In genomic region chr19:39038098-39038497, GRCh38 we compare ENCODE assay signal across 8 cellular contexts. TPM values are rescaled to one million over a fixed set of nuclear protein-coding genes. Genes with fewer than 3 reads are reported as not detected.
DNase-seq lines count a peak whose midpoint lies in the region; ATAC-seq, FAIRE-seq and TF ChIP-seq lines count a peak whose summit lies in the region.

No MANE protein-coding gene starts in this region.

- H3K79me2 ChIP-seq in K562 (ENCODE audit: control insufficient read depth, insufficient read depth, low read length), result no peaks in the 10 kb centered on the region

- peaks cover 1% of the 10 kb centered on the region for H3K36me3 Mint-ChIP-seq in activated CD8-positive, alpha-beta memory T cell treated with anti-CD3 and anti-CD28 coated beads, Interleukin-2, amount 10 ng/mL, durations not matched to agents 7 days and 5 days

- no peak overlapping the region for H3K4me3 ChIP-seq in K562
- H3K4me3 ChIP-seq in lung, result no peak overlapping the region
- H3K4me3 ChIP-seq in colonic mucosa, result no peak overlapping the region

- H3K9ac ChIP-seq in K562 (ENCODE audit: insufficient read depth in 1 of 2, low read depth in 2 of 2, low read length in 2 of 2) (no peak overlapping the region), colonic mucosa (ENCODE audit: low read depth in 2 of 2, low read length in 2 of 2) (no peak overlapping the region)

- H3K27me3 Mint-ChIP-seq in activated CD8-positive, alpha-beta memory T cell treated with anti-CD3 and anti-CD28 coated beads, Interleukin-2, amount 10 ng/mL, durations not matched to agents 7 days and 5 days, result peaks cover 34% of the 10 kb centered on the region

- ATAC-seq in K562 (peak; percentile 100), lung (ENCODE audit: insufficient read depth, low FRiP score) (no peak)
- ATAC-seq in activated CD8-positive, alpha-beta memory T cell treated with anti-CD3 and anti-CD28 coated beads, Interleukin-2, amount 10 ng/mL, durations not matched to agents 7 days and 5 days, result no peak

- H4K20me1 ChIP-seq in K562 (replicated peaks; ENCODE audit: control insufficient read depth, insufficient read depth, low read length), result no peaks in the 10 kb centered on the region

- DNase-seq in D341Med (ENCODE audit: low spot score), result peak; percentile 84
- peak; percentile 64 for DNase-seq in HuH-7.5 (ENCODE audit: low spot score)
- DNase-seq in K562 (ENCODE audit: extremely low read depth in 1 of 4, low spot score in 3 of 4), result peak; percentile 76 to 84 (median 78)
- DNase-seq in lung (ENCODE audit: low spot score), result peak; percentile 39
- no peak for DNase-seq in colonic mucosa
- no peak for DNase-seq in activated CD8-positive, alpha-beta memory T cell treated with anti-CD3 and anti-CD28 coated beads, Interleukin-2, amount 10 ng/mL, durations not matched to agents 7 days and 5 days
- DNase-seq in activated effector memory CD4-positive, alpha-beta T cell treated with Interleukin-2 at 50 U/mL for 16 hours, result no peak
- DNase-seq in activated T-cell treated with anti-CD3 and anti-CD28 coated beads, Interleukin-2, amount 50 U/mL, for 48 hours, result no peak

- no TSS peak for BruUV-seq in K562 (replicated peaks; lab: Mats Ljungman, UMichigan)

- TF ChIP-seq CTCF in K562 (IDR thresholded peaks at IDR 0.05 in 2 of 3, conservative IDR thresholded peaks at IDR 0.05 in 1 of 3; ENCODE audit: insufficient read depth in 2 of 3, low read depth in 1 of 3, low read length in 3 of 3), result peak; percentile 61 to 78 (median 70)
- no peak for TF ChIP-seq CTCF in lung (IDR thresholded peaks at IDR 0.05; ENCODE audit: control extremely low read depth, extremely low read depth)
- TF ChIP-seq CTCF in colonic mucosa (IDR thresholded peaks at IDR 0.05), result no peak

- FAIRE-seq in K562 (lab: Jason Lieb, UNC), result peak; percentile 96

- no peaks in the 10 kb centered on the region for H3K4me1 Mint-ChIP-seq in activated CD8-positive, alpha-beta memory T cell treated with anti-CD3 and anti-CD28 coated beads, Interleukin-2, amount 10 ng/mL, durations not matched to agents 7 days and 5 days

- H3K4me1 ChIP-seq in K562 (replicated peaks in 1 of 2; ENCODE audit: control insufficient read depth in 2 of 2, insufficient read depth in 2 of 2, low read length in 2 of 2), result peaks cover 0 to 3% of the 10 kb centered on the region in 2 experiments; a peak in 1 of 5 replicates
- H3K4me1 ChIP-seq in lung (ENCODE audit: control insufficient read depth in 2 of 2, insufficient read depth in 2 of 2, low read length in 2 of 2), result no peaks in the 10 kb centered on the region
- no peaks in the 10 kb centered on the region for H3K4me1 ChIP-seq in colonic mucosa

- TF ChIP-seq EP300 in K562 (IDR thresholded peaks at IDR 0.05; ENCODE audit: low read length), result no peak

- H3K27me3 ChIP-seq in K562 (ENCODE audit: control insufficient read depth in 2 of 2, insufficient read depth in 2 of 2, low read length in 2 of 2), result no peaks in the 10 kb centered on the region
- H3K27me3 ChIP-seq in lung (ENCODE audit: control insufficient read depth, insufficient read depth), result no peaks in the 10 kb centered on the region
- H3K27me3 ChIP-seq in colonic mucosa, result peaks cover 7% of the 10 kb centered on the region

- H3K4me2 ChIP-seq in K562 (ENCODE audit: insufficient read depth, low read length), result peak overlapping the region; percentile 54; the same call in 1 of the 2 replicates

- H2AFZ ChIP-seq in K562 (ENCODE audit: low read depth, low read length), result peak overlapping the region; percentile 91

- in situ Hi-C loops in K562 (cut with MboI), result no loop called here

- peaks cover 5% of the 10 kb centered on the region for H3K9me3 Mint-ChIP-seq in activated CD8-positive, alpha-beta memory T cell treated with anti-CD3 and anti-CD28 coated beads, Interleukin-2, amount 10 ng/mL, durations not matched to agents 7 days and 5 days (ENCODE audit: low read depth)

- POLR2A ChIA-PET in K562 (lab: Yijun Ruan, JAX), result interaction anchor here (0.6 to 1.0 kb wide), 8 partner anchors 8 to 853 kb away, joined by 3 to 5 read pairs (median 4); no protein-coding TSS in a partner anchor

- CTCF ChIA-PET in K562 (lab: Yijun Ruan, JAX; ENCODE audit: low intra/inter-chr PET ratio), result interaction anchor here (0.5 to 1.5 kb wide), 2 partner anchors 58 to 76 kb away, joined by 4 to 8 read pairs; no protein-coding TSS in a partner anchor
- CTCF ChIA-PET in activated CD8-positive, alpha-beta memory T cell treated with anti-CD3 and anti-CD28 coated beads, Interleukin-2, amount 10 ng/mL, durations not matched to agents 7 days and 5 days (lab: Charles Lee), result interaction anchor here (0.9 kb wide), 1 partner anchor 14 kb away, joined by 4 read pairs; no protein-coding TSS in a partner anchor

- H3K36me3 ChIP-seq in K562 (ENCODE audit: control insufficient read depth, insufficient read depth, low read length), result no peaks in the 10 kb centered on the region
- no peaks in the 10 kb centered on the region for H3K36me3 ChIP-seq in lung (ENCODE audit: control insufficient read depth in 2 of 2, insufficient read depth in 2 of 2, low read length in 2 of 2)
- no peaks in the 10 kb centered on the region for H3K36me3 ChIP-seq in colonic mucosa

- no peaks in the 10 kb centered on the region for H3K9me1 ChIP-seq in K562 (ENCODE audit: control insufficient read depth, insufficient read depth, low read length)

- WGBS in K562 (ENCODE audit: insufficient coverage, low coverage, missing lambda C conversion rate), result 15% methylated on average over 9 of the region's 9 CpGs
- 8 to 15% methylated on average over 9 of the region's 9 CpGs for WGBS in lung, 2 donors

- peak; percentile 62 to 74 for TF ChIP-seq RAD21 in K562 (CRISPR knock-in tag; conservative IDR thresholded peaks at IDR 0.05 in 1 of 2, IDR thresholded peaks at IDR 0.05 in 1 of 2)

- no peak overlapping the region for H3K4me3 Mint-ChIP-seq in activated CD8-positive, alpha-beta memory T cell treated with anti-CD3 and anti-CD28 coated beads, Interleukin-2, amount 10 ng/mL, durations not matched to agents 7 days and 5 days

- H3K27ac Mint-ChIP-seq in activated CD8-positive, alpha-beta memory T cell treated with anti-CD3 and anti-CD28 coated beads, Interleukin-2, amount 10 ng/mL, durations not matched to agents 7 days and 5 days, result no peak overlapping the region

- H3K9me3 ChIP-seq in K562 (replicated peaks; ENCODE audit: control insufficient read depth, insufficient read depth, low read depth, low read length) (no peaks in the 10 kb centered on the region), lung (ENCODE audit: control insufficient read depth in 2 of 2, insufficient read depth in 1 of 2, low read length in 1 of 2) (no peaks in the 10 kb centered on the region), colonic mucosa (no peaks in the 10 kb centered on the region)

- intact Hi-C loops in K562 (cut with micrococcal nuclease) (loop anchor here (1.0 kb wide), 1 partner anchor 76 kb away; no protein-coding TSS in a partner anchor), colonic mucosa (cut with DNase I) (no loop called here)

- H3K27ac ChIP-seq in K562 (ENCODE audit: extremely low read depth, low read depth, low read length), result no peak overlapping the region
- H3K27ac ChIP-seq in lung (ENCODE audit: low read depth in 1 of 2, low read length in 1 of 2), result no peak overlapping the region
- H3K27ac ChIP-seq in colonic mucosa, result no peak overlapping the region

- TF ChIP-seq POLR2A in K562 (conservative IDR thresholded peaks at IDR 0.05), result no peak

RNA-seq across cellular contexts. Expression of gene FBXO27, which starts 5.7 kb away (rescaled TPM):
- total RNA-seq in K562 (2011; cell fraction: chromatin; rRNA removed; ENCODE audit: low replicate concordance), result 2.8 and 7.1 TPM in 2 replicates
- total RNA-seq in K562 (2011; cell fraction: nucleolus; rRNA removed), result 5.2 and 5.3 TPM in 2 replicates
- total RNA-seq in K562 (2011; cell fraction: nucleoplasm; rRNA removed), result 1.9 and 6.1 TPM in 2 replicates
- total RNA-seq in K562 (2014; rRNA removed), result 3.7 and 9.0 TPM in 2 replicates
- 3.9 and 5.9 TPM in 2 replicates for total RNA-seq in K562 (2014; rRNA removed; fragmentation: Illumina TruSeq; extraction: Trizol)
- 5.0 and 5.6 TPM in 2 replicates for total RNA-seq in K562 (2015; rRNA removed; fragmentation: Illumina TruSeq; extraction: Trizol)
- 8.0 and 8.9 TPM in 2 replicates for total RNA-seq in K562 (2021)
- polyA plus RNA-seq in K562 (2011; rRNA removed), result 6.3 and 12.6 TPM in 2 replicates
- 16.7 and 23.5 TPM in 2 replicates for polyA plus RNA-seq in K562 (2011; cell fraction: cytosol; rRNA removed)
- 5.5 and 8.1 TPM in 2 replicates for polyA plus RNA-seq in K562 (2011; cell fraction: nucleus; rRNA removed)
- polyA plus RNA-seq in K562 (2012), result 3.7 and 6.1 TPM in 2 replicates
- polyA plus RNA-seq in K562 (2014; fragmentation: Illumina TruSeq; extraction: Trizol), result 5.8 and 11.0 TPM in 2 replicates
- polyA plus RNA-seq in K562 (2014; fragmentation: Nextera tagmentation; extraction: Ambion mirVana), result 1 to 10 TPM; 1.8 to 2.6 TPM
- 6.3 and 7.9 TPM in 2 replicates for polyA plus RNA-seq in K562 (2014; rRNA removed)
- polyA minus RNA-seq in K562 (2011; rRNA and poly(A)+ RNA removed), result 7.2 and 12.8 TPM in 2 replicates
- 5.6 and 7.3 TPM in 2 replicates for polyA minus RNA-seq in K562 (2011; cell fraction: cytosol; rRNA and poly(A)+ RNA removed)
- 2.0 and 2.2 TPM in 2 replicates for polyA minus RNA-seq in K562 (2011; cell fraction: nucleus; rRNA and poly(A)+ RNA removed)
- total RNA-seq in lung, result 10 to 100 TPM in 1 of 2 donors, 1 to 10 TPM in 1; 2.8 to 18.0 TPM
- polyA plus RNA-seq in lung, result 1 to 10 TPM; 2.9 to 8.3 TPM
- total RNA-seq in colonic mucosa, result 1 to 10 TPM; 1.1 to 2.4 TPM
- under 1 TPM in 1 of 2 experiments, not detected in 1; 0.19 TPM for total RNA-seq in activated CD8-positive, alpha-beta memory T cell treated with anti-CD3 and anti-CD28 coated beads, Interleukin-2, amount 10 ng/mL, durations not matched to agents 7 days and 5 days

RNA-seq across cellular contexts. Expression of gene ACP7, which starts 46.1 kb away (rescaled TPM):
- total RNA-seq in K562 (2011; cell fraction: chromatin; rRNA removed; ENCODE audit: low replicate concordance), result not detected in 2 replicates
- total RNA-seq in K562 (2011; cell fraction: nucleolus; rRNA removed), result not detected in 2 replicates
- total RNA-seq in K562 (2011; cell fraction: nucleoplasm; rRNA removed), result not detected in 2 replicates
- total RNA-seq in K562 (2014; rRNA removed) (not detected in 2 replicates), K562 (2014; rRNA removed; fragmentation: Illumina TruSeq; extraction: Trizol) (not detected in 2 replicates), K562 (2015; rRNA removed; fragmentation: Illumina TruSeq; extraction: Trizol) (not detected in 2 replicates), K562 (2021) (not detected in 2 replicates), lung (not detected), colonic mucosa (not detected)
- polyA plus RNA-seq in K562 (2011; rRNA removed) (not detected in 2 replicates), K562 (2014; fragmentation: Illumina TruSeq; extraction: Trizol) (not detected in 2 replicates), K562 (2014; fragmentation: Nextera tagmentation; extraction: Ambion mirVana) (not detected), K562 (2014; rRNA removed) (not detected in 2 replicates), lung (under 1 TPM in 1 of 2 donors, not detected in 1; 0.03 TPM)
- not detected in 2 replicates for polyA plus RNA-seq in K562 (2011; cell fraction: cytosol; rRNA removed)
- not detected in 2 replicates for polyA plus RNA-seq in K562 (2011; cell fraction: nucleus; rRNA removed)
- polyA plus RNA-seq in K562 (2012), result not detected in 2 replicates
- not detected in 2 replicates for polyA minus RNA-seq in K562 (2011; rRNA and poly(A)+ RNA removed)
- not detected in 2 replicates for polyA minus RNA-seq in K562 (2011; cell fraction: cytosol; rRNA and poly(A)+ RNA removed)
- not detected in 2 replicates for polyA minus RNA-seq in K562 (2011; cell fraction: nucleus; rRNA and poly(A)+ RNA removed)
- not detected for total RNA-seq in activated CD8-positive, alpha-beta memory T cell treated with anti-CD3 and anti-CD28 coated beads, Interleukin-2, amount 10 ng/mL, durations not matched to agents 7 days and 5 days

Comparison
In these comparisons a context has a peak if more than half of its experiments do, and no peak if none do; other contexts are left out.
1. DNase-seq: peak in D341Med (single experiment), HuH-7.5 (single experiment), K562 (4 of 4) and lung (single experiment); none in colonic mucosa (single experiment), activated CD8-positive, alpha-beta memory T cell treated with anti-CD3 and anti-CD28 coated beads, Interleukin-2, amount 10 ng/mL, durations not matched to agents 7 days and 5 days (single experiment), activated effector memory CD4-positive, alpha-beta T cell treated with Interleukin-2 at 50 U/mL for 16 hours (single experiment) and activated T-cell treated with anti-CD3 and anti-CD28 coated beads, Interleukin-2, amount 50 U/mL, for 48 hours (0 of 2).
2. CTCF ChIP-seq: peak in K562 (3 of 3); none in lung (single experiment) and colonic mucosa (single experiment).